Comparison of ENCODE assay signal across 19 cellular contexts in genomic region chrX:127129510-127129909, GRCh38.
DNase-seq lines count a peak whose midpoint lies in the region; ATAC-seq, FAIRE-seq and TF ChIP-seq lines count a peak whose summit lies in the region.
"Had no signal": no experiment of that assay in that cellular context is flagged by ENCODE, and none has a peak within 500 bp of the region (broad histone marks: within the 10 kb centered on the region; RNA-seq: fewer than 3 reads in every experiment).

No MANE protein-coding gene starts in this region.

- RAD21 ChIA-PET in GM12878 (lab: Charles Lee; ENCODE audit: unreplicated experiment): no interaction called here

- WGBS in GM12878 (ENCODE audit: insufficient coverage, insufficient replicate concordance, low lambda C conversion rate, missing lambda C conversion rate): 11% methylated on average over 2 of the region's 2 CpGs

- no peak for TF ChIP-seq RAD21 in GM12878 (IDR thresholded peaks at IDR 0.05; ENCODE audit: insufficient read depth, low read depth, low read length)

- no peak overlapping the region for H2AFZ ChIP-seq in GM12878 (ENCODE audit: control insufficient read depth, low read depth, low read length)

- peak; percentile 78 for DNase-seq in DMS53 (lab: John Stamatoyannopoulos, UW)
- DNase-seq in HT1080 (ENCODE audit: low read depth): peak; percentile 12
- no peak for DNase-seq in GM12878 (ENCODE audit: low read depth, low spot score)
- DNase-seq in upper lobe of right lung: no peak
- DNase-seq in hepatic stellate cell (ENCODE audit: low spot score): no peak
- DNase-seq in HUDEP-2 (lab: John Stamatoyannopoulos, UW; ENCODE audit: unreplicated experiment in 76 of 76): no peak
- DNase-seq: 8988T; CD4-positive, alpha-beta memory T cell; DMS153; DND-41; EL; GOT3; H7; HFFc6 had no signal

- no peak overlapping the region for H3K4me2 ChIP-seq in GM12878 (ENCODE audit: control insufficient read depth, insufficient read depth)
- H3K4me2 ChIP-seq: BLaER1 had no signal

- POLR2A ChIA-PET in GM12878 (lab: Charles Lee): no interaction called here

- H3K36me3 ChIP-seq in GM12878 (ENCODE audit: control insufficient read depth in 2 of 2, insufficient read depth in 2 of 2, low read length in 1 of 2) (no peaks in the 10 kb centered on the region), upper lobe of right lung (no peaks in the 10 kb centered on the region)
- H3K36me3 ChIP-seq: BLaER1 had no signal

- no peaks in the 10 kb centered on the region for H4K20me1 ChIP-seq in GM12878 (ENCODE audit: control insufficient read depth, insufficient read depth)
- H4K20me1 ChIP-seq: BLaER1 had no signal

- no peaks in the 10 kb centered on the region for H3K4me1 ChIP-seq in GM12878 (ENCODE audit: control insufficient read depth, insufficient read depth, low read length)
- no peaks in the 10 kb centered on the region for H3K4me1 ChIP-seq in upper lobe of right lung
- H3K4me1 ChIP-seq: BLaER1 had no signal

- H3K27me3 ChIP-seq in GM12878 (replicated peaks in 1 of 2; ENCODE audit: control insufficient read depth in 2 of 2, insufficient read depth in 2 of 2, low read length in 1 of 2) (no peaks in the 10 kb centered on the region), upper lobe of right lung (no peaks in the 10 kb centered on the region)

- H3K79me2 ChIP-seq in GM12878 (ENCODE audit: control insufficient read depth, insufficient read depth, low read length): no peaks in the 10 kb centered on the region

- no peak for TF ChIP-seq CTCF in GM12878 (IDR thresholded peaks at IDR 0.05 in 2 of 3, conservative IDR thresholded peaks at IDR 0.05 in 1 of 3; ENCODE audit: control insufficient read depth in 2 of 3, extremely low read depth in 1 of 3, insufficient read depth in 1 of 3, low read depth in 3 of 3, low read length in 3 of 3)
- no peak for TF ChIP-seq CTCF in upper lobe of right lung (IDR thresholded peaks at IDR 0.05)

- H3K9ac ChIP-seq in GM12878 (ENCODE audit: control insufficient read depth, insufficient read depth, low read length): no peak overlapping the region
- H3K9ac ChIP-seq: BLaER1 had no signal

- FAIRE-seq in GM12878 (lab: Jason Lieb, UNC): no peak
- FAIRE-seq: GM12892, GM18507 had no signal

- no peak for TF ChIP-seq POLR2A in GM12878 (IDR thresholded peaks at IDR 0.05; ENCODE audit: low read depth, low read length)

- H3K27ac ChIP-seq in GM12878 (ENCODE audit: control insufficient read depth, insufficient read depth) (no peak overlapping the region), upper lobe of right lung (no peak overlapping the region)
- H3K27ac ChIP-seq: BLaER1 had no signal

- ATAC-seq in GM12878 (peak; percentile 36; the same call in 2 of the 3 replicates), upper lobe of right lung (peak; percentile 16), HG03135 (IDR thresholded peaks at IDR 0.05; ENCODE audit: unreplicated experiment) (no peak)
- ATAC-seq: HCT116 had no signal

- CTCF ChIA-PET in GM12878 (lab: Yijun Ruan, JAX): no interaction called here

- no TSS peak for BruUV-seq in GM12878 (replicated peaks; lab: Mats Ljungman, UMichigan)

- SMC1A ChIA-PET in GM12878 (lab: Charles Lee; ENCODE audit: uncharacterized antibody, unreplicated experiment): no interaction called here

- in situ Hi-C loops in GM12878 (cut with MboI): no loop called here

- H3K9me3 ChIP-seq in GM12878 (replicated peaks; ENCODE audit: control insufficient read depth, insufficient read depth, low read length) (no peaks in the 10 kb centered on the region), upper lobe of right lung (no peaks in the 10 kb centered on the region)
- H3K9me3 ChIP-seq: BLaER1 had no signal

- intact Hi-C loops in GM12878 (cut with micrococcal nuclease; ENCODE audit: unreplicated experiment) (no loop called here), upper lobe of right lung (cut with DNase I) (no loop called here)

- H3K4me3 ChIP-seq in GM12878 (no peak overlapping the region), upper lobe of right lung (no peak overlapping the region)
- H3K4me3 ChIP-seq: BLaER1 had no signal

- TF ChIP-seq EP300 in GM12878 (IDR thresholded peaks at IDR 0.05; ENCODE audit: borderline replicate concordance in 1 of 2, control insufficient read depth in 1 of 2, low read depth in 2 of 2, low read length in 2 of 2): no peak

TF ChIP-seq in GM12878, 131 proteins besides CTCF, POLR2A, EP300 and RAD21:
- TF ChIP-seq NR2C1 (IDR thresholded peaks at IDR 0.05) (no peak), ZBED1 (IDR thresholded peaks at IDR 0.05; ENCODE audit: borderline replicate concordance) (no peak), PML (IDR thresholded peaks at IDR 0.05; ENCODE audit: low read length) (no peak), IKZF1 (conservative IDR thresholded peaks at IDR 0.05) (no peak), ZNF207 (IDR thresholded peaks at IDR 0.05; ENCODE audit: borderline replicate concordance) (no peak), ESRRA (IDR thresholded peaks at IDR 0.05; ENCODE audit: low read length) (no peak), E2F4 (IDR thresholded peaks at IDR 0.05; ENCODE audit: low read depth, low read length) (no peak), FOXK2 (IDR thresholded peaks at IDR 0.05) (no peak), CHD1 (IDR thresholded peaks at IDR 0.05; ENCODE audit: low read depth, low read length) (no peak), MYC (IDR thresholded peaks at IDR 0.05; ENCODE audit: insufficient read depth, insufficient read length, insufficient replicate concordance, low read length, severe bottlenecking) (no peak), BRCA1 (IDR thresholded peaks at IDR 0.05; ENCODE audit: low read depth, low read length) (no peak), TAF1 (IDR thresholded peaks at IDR 0.05; ENCODE audit: borderline replicate concordance, low read depth, low read length) (no peak), SMAD5 (IDR thresholded peaks at IDR 0.05; ENCODE audit: low read depth) (no peak), ZNF384 (IDR thresholded peaks at IDR 0.05; ENCODE audit: borderline replicate concordance, low read depth, low read length) (no peak), BHLHE40 (IDR thresholded peaks at IDR 0.05; ENCODE audit: borderline replicate concordance in 1 of 2, low read depth in 2 of 2, low read length in 1 of 2) (no peak), E2F8 (IDR thresholded peaks at IDR 0.05; ENCODE audit: low read depth, partially characterized antibody) (no peak), EZH2 (IDR thresholded peaks at IDR 0.05; ENCODE audit: borderline replicate concordance, control insufficient read depth, low read depth, low read length) (no peak), CBFB (IDR thresholded peaks at IDR 0.05; ENCODE audit: low read depth) (no peak)
- TF ChIP-seq, protein P1, sequence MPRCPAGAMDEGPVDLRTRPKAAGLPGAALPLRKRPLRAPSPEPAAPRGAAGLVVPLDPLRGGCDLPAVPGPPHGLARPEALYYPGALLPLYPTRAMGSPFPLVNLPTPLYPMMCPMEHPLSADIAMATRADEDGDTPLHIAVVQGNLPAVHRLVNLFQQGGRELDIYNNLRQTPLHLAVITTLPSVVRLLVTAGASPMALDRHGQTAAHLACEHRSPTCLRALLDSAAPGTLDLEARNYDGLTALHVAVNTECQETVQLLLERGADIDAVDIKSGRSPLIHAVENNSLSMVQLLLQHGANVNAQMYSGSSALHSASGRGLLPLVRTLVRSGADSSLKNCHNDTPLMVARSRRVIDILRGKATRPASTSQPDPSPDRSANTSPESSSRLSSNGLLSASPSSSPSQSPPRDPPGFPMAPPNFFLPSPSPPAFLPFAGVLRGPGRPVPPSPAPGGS (IDR thresholded peaks at IDR 0.05; ENCODE audit: borderline replicate concordance, insufficient read depth, low read depth, low read length, poor library complexity, severe bottlenecking): no peak

Comparison
In these comparisons a context has a peak if more than half of its experiments do, and no peak if none do; other contexts are left out.
1. DNase-seq: peak in DMS53 (single experiment) and HT1080 (single experiment); none in GM12878 (single experiment), upper lobe of right lung (single experiment), hepatic stellate cell (single experiment) and HUDEP-2 (0 of 76).